8 cellular contexts compared by ENCODE assay signal in genomic region chr6:157235600-157236039, GRCh38.
DNase-seq lines count a peak whose midpoint lies in the region; ATAC-seq and TF ChIP-seq lines count a peak whose summit lies in the region.

No MANE protein-coding gene starts in this region.

- H3K9me3 ChIP-seq in thymus (ENCODE audit: control insufficient read depth) = no peaks in the 10 kb centered on the region

- H3K36me3 ChIP-seq in thymus (ENCODE audit: control insufficient read depth, insufficient read depth) = no peaks in the 10 kb centered on the region

- CTCF ChIA-PET in activated naive CD4-positive, alpha-beta T cell treated with anti-CD3 and anti-CD28 coated beads, Interleukin-2, amount 10 ng/mL, durations not matched to agents 7 days and 5 days (lab: Charles Lee) = interaction anchor here (0.8 to 2.4 kb wide), 11 partner anchors 9 to 201 kb away, joined by 3 to 16 read pairs (median 3); no protein-coding TSS in a partner anchor

- H3K27ac ChIP-seq in thymus (ENCODE audit: low read depth) = peak overlapping the region; percentile 15

- 2% methylated on average over 28 of the region's 28 CpGs for WGBS in thymus

- no peak overlapping the region for H3K27ac Mint-ChIP-seq in activated naive CD4-positive, alpha-beta T cell treated with anti-CD3 and anti-CD28 coated beads, Interleukin-2, amount 10 ng/mL, durations not matched to agents 7 days and 5 days
- peak overlapping the region; percentile 43 to 92 for H3K27ac Mint-ChIP-seq in natural killer cell

- peak; percentile 64 to 76 (median 74) for ATAC-seq in natural killer cell
- no peak for ATAC-seq in GM21515 (IDR thresholded peaks at IDR 0.05; ENCODE audit: unreplicated experiment)

- H3K27me3 ChIP-seq in thymus (ENCODE audit: control insufficient read depth, insufficient read depth) = peaks cover 31% of the 10 kb centered on the region

- H3K27me3 Mint-ChIP-seq in activated naive CD4-positive, alpha-beta T cell treated with anti-CD3 and anti-CD28 coated beads, Interleukin-2, amount 10 ng/mL, durations not matched to agents 7 days and 5 days = peaks cover 79% of the 10 kb centered on the region
- H3K27me3 Mint-ChIP-seq in natural killer cell (ENCODE audit: low read depth in 2 of 2) = peaks cover 31 to 36% of the 10 kb centered on the region in 2 donors

- intact Hi-C loops in natural killer cell (cut with micrococcal nuclease) = loop anchor here (5.0 kb wide), 3 partner anchors 37 to 317 kb away; no protein-coding TSS in a partner anchor

- peaks cover 34% of the 10 kb centered on the region for H3K4me1 Mint-ChIP-seq in activated naive CD4-positive, alpha-beta T cell treated with anti-CD3 and anti-CD28 coated beads, Interleukin-2, amount 10 ng/mL, durations not matched to agents 7 days and 5 days
- H3K4me1 Mint-ChIP-seq in natural killer cell = peaks cover 19 to 33% of the 10 kb centered on the region in 2 donors

- DNase-seq in NB4 (ENCODE audit: low read depth) (no peak), foreskin melanocyte (peak; percentile 22), natural killer cell (peak; percentile 33), NCI-H82 (lab: John Stamatoyannopoulos, UW) (no peak)
- peak; percentile 68 for DNase-seq in activated naive CD4-positive, alpha-beta T cell treated with anti-CD3 and anti-CD28 coated beads, Interleukin-2, amount 10 ng/mL, durations not matched to agents 7 days and 5 days

- H3K4me3 Mint-ChIP-seq in activated naive CD4-positive, alpha-beta T cell treated with anti-CD3 and anti-CD28 coated beads, Interleukin-2, amount 10 ng/mL, durations not matched to agents 7 days and 5 days = peak overlapping the region; percentile 88
- H3K4me3 Mint-ChIP-seq in natural killer cell = peak overlapping the region; percentile 96

- peaks cover 3% of the 10 kb centered on the region for H3K36me3 Mint-ChIP-seq in activated naive CD4-positive, alpha-beta T cell treated with anti-CD3 and anti-CD28 coated beads, Interleukin-2, amount 10 ng/mL, durations not matched to agents 7 days and 5 days
- no peaks in the 10 kb centered on the region for H3K36me3 Mint-ChIP-seq in natural killer cell

- H3K4me1 ChIP-seq in thymus (ENCODE audit: control insufficient read depth, insufficient read depth, low read length) = peaks cover 10% of the 10 kb centered on the region

- TF ChIP-seq POLR2A in NB4 (IDR thresholded peaks at IDR 0.05; ENCODE audit: extremely low read depth, insufficient read length) = no peak

- TF ChIP-seq CTCF in GM12873 (IDR thresholded peaks at IDR 0.05; ENCODE audit: insufficient read depth, low read depth, low read length, missing control alignments) (peak; percentile 56), NB4 (IDR thresholded peaks at IDR 0.05; ENCODE audit: low read depth, low read length) (peak; percentile 25), natural killer cell (IDR thresholded peaks at IDR 0.05) (peak; percentile 58)

- H3K4me3 ChIP-seq in NB4 (ENCODE audit: low read depth, low read length) (no peak overlapping the region), thymus (ENCODE audit: low read length) (peak overlapping the region; percentile 47)

- no peaks in the 10 kb centered on the region for H3K9me3 Mint-ChIP-seq in activated naive CD4-positive, alpha-beta T cell treated with anti-CD3 and anti-CD28 coated beads, Interleukin-2, amount 10 ng/mL, durations not matched to agents 7 days and 5 days
- peaks cover 4% of the 10 kb centered on the region in 2 donors for H3K9me3 Mint-ChIP-seq in natural killer cell

Comparison
In these comparisons a context has a peak if more than half of its experiments do, and no peak if none do; other contexts are left out.
1. DNase-seq: peak in activated naive CD4-positive, alpha-beta T cell treated with anti-CD3 and anti-CD28 coated beads, Interleukin-2, amount 10 ng/mL, durations not matched to agents 7 days and 5 days (single experiment), foreskin melanocyte (single experiment) and natural killer cell (single experiment); none in NB4 (single experiment) and NCI-H82 (single experiment).
2. Peak in every context shown above with its lines, with median percentiles within 50 percentile points of each other: CTCF ChIP-seq.